In the genomic region with DNA sequence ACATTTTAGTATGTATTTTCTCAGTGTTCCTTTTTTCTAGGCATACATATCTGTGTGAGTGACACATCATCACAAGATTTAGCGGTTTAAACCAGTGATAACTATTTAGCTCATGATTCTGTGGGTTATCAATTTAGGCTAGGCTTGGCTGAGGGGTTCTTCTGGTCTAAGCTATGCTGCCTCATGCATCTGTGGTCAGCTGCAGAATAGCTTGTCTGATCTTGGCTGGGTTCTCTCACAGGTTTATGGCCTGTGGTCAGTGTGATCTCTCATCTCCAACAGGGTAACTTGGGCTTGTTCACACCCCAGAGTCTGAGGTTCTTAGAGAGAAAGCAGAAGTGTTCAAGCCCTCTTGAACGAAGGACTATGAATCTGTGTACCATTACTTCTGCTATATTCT, we compare ENCODE assay signal across 10 cellular contexts.
DNase-seq lines count a peak whose midpoint lies in the region; ATAC-seq and TF ChIP-seq lines count a peak whose summit lies in the region.
"Had no signal": no experiment of that assay in that cellular context is flagged by ENCODE, and none has a peak within 500 bp of the region (broad histone marks: within the 10 kb centered on the region; RNA-seq: fewer than 3 reads in every experiment).

No MANE protein-coding gene starts in this region.

- no peaks in the 10 kb centered on the region for H3K9me3 ChIP-seq in sigmoid colon
- H3K9me3 ChIP-seq: right atrium auricular region had no signal

- ATAC-seq in GM19467 (IDR thresholded peaks at IDR 0.05; ENCODE audit: unreplicated experiment) (peak; percentile 41), HG03432 (IDR thresholded peaks at IDR 0.05; ENCODE audit: unreplicated experiment) (peak; percentile 42), GM21528 (IDR thresholded peaks at IDR 0.05; ENCODE audit: low FRiP score, unreplicated experiment) (no peak)

- no peaks in the 10 kb centered on the region for H3K4me1 ChIP-seq in sigmoid colon
- H3K4me1 ChIP-seq: right atrium auricular region had no signal

- H3K27me3 ChIP-seq in sigmoid colon: no peaks in the 10 kb centered on the region
- no peaks in the 10 kb centered on the region for H3K27me3 ChIP-seq in dorsolateral prefrontal cortex
- H3K27me3 ChIP-seq: right atrium auricular region had no signal

- 81 to 92% methylated on average over 2 of the region's 2 CpGs for WGBS in sigmoid colon, 2 donors

- TF ChIP-seq CTCF in GM10266 (IDR thresholded peaks at IDR 0.05; ENCODE audit: control insufficient read depth, insufficient read depth, low read depth, missing control alignments): no peak
- TF ChIP-seq CTCF in sigmoid colon (IDR thresholded peaks at IDR 0.05): no peak
- TF ChIP-seq CTCF in dorsolateral prefrontal cortex (IDR thresholded peaks at IDR 0.05 in 54 of 56, conservative IDR thresholded peaks at IDR 0.05 in 2 of 56; ENCODE audit: low read depth in 1 of 56, partially characterized antibody in 56 of 56): no peak

- no peak overlapping the region for H3K27ac ChIP-seq in sigmoid colon
- H3K27ac ChIP-seq in dorsolateral prefrontal cortex: no peak overlapping the region
- H3K27ac ChIP-seq: right atrium auricular region had no signal

- H3K4me3 ChIP-seq in sigmoid colon (no peak overlapping the region), dorsolateral prefrontal cortex (no peak overlapping the region)
- H3K4me3 ChIP-seq: right atrium auricular region had no signal

- intact Hi-C loops in sigmoid colon (cut with DNase I): no loop called here
- intact Hi-C loops in dorsolateral prefrontal cortex (cut with DNase I): no loop called here

- DNase-seq in GM10266 (ENCODE audit: extremely low spot score) (peak; percentile 18), fibroblast of peridontal ligament (ENCODE audit: extremely low read depth) (peak; percentile 7), sigmoid colon (no peak), dorsolateral prefrontal cortex (no peak)
- no peak for DNase-seq in stimulated activated CD4-positive, alpha-beta T cell treated with anti-CD3 and anti-CD28 coated beads, Interleukin-2, amount 100 ng/mL, for 48 hours
- DNase-seq: NCI-H446 treated with DMSO at 0.1 percent for 48 hours had no signal

- TF ChIP-seq EP300 in sigmoid colon (IDR thresholded peaks at IDR 0.05): no peak

- TF ChIP-seq POLR2A in sigmoid colon (IDR thresholded peaks at IDR 0.05): no peak

- peaks cover 0 to 12% (median 0%) of the 10 kb centered on the region in 4 donors for H3K36me3 ChIP-seq in sigmoid colon
- H3K36me3 ChIP-seq: right atrium auricular region had no signal

Comparison
In these comparisons a context has a peak if more than half of its experiments do, and no peak if none do; other contexts are left out.
1. DNase-seq: peak in GM10266 (single experiment) and fibroblast of peridontal ligament (single experiment); none in sigmoid colon (single experiment), stimulated activated CD4-positive, alpha-beta T cell treated with anti-CD3 and anti-CD28 coated beads, Interleukin-2, amount 100 ng/mL, for 48 hours (0 of 2) and dorsolateral prefrontal cortex (0 of 10).